Comparison of ENCODE assay signal across 20 cellular contexts in genomic region chr3:139715736-139716135, GRCh38.
A peak's percentile ranks its signal among the peaks of the same experiment; 100 is the strongest.
DNase-seq lines count a peak whose midpoint lies in the region; ATAC-seq and TF ChIP-seq lines count a peak whose summit lies in the region.
"Had no signal": no experiment of that assay in that cellular context is flagged by ENCODE, and none has a peak within 500 bp of the region (broad histone marks: within the 10 kb centered on the region; RNA-seq: fewer than 3 reads in every experiment).

No MANE protein-coding gene starts in this region.

- TF ChIP-seq CTCF in HEK293 (tag by site-specific recombination; IDR thresholded peaks at IDR 0.05) (no peak), epithelial cell of esophagus (IDR thresholded peaks at IDR 0.05; ENCODE audit: insufficient read depth, low read depth, low read length, missing control alignments) (no peak)

- no peaks in the 10 kb centered on the region for H3K9me3 ChIP-seq in HEK293 (ENCODE audit: control insufficient read depth, insufficient read depth, low read depth, low read length)
- H3K9me3 ChIP-seq: A549, Peyer's patch had no signal

- H3K4me3 ChIP-seq in HEK293 (ENCODE audit: low read depth, low read length) (no peak overlapping the region), epithelial cell of esophagus (ENCODE audit: low read length) (no peak overlapping the region)
- H3K4me3 ChIP-seq: A549, Peyer's patch had no signal

- CTCF ChIA-PET in HEK293 (lab: Yijun Ruan, JAX) = interaction anchor here (1.2 kb wide), 1 partner anchor 53 kb away, joined by 3 read pairs; no protein-coding TSS in a partner anchor

- ATAC-seq in GM19397 (IDR thresholded peaks at IDR 0.05; ENCODE audit: unreplicated experiment) = no peak
- ATAC-seq: A549 had no signal

- no peaks in the 10 kb centered on the region for H3K36me3 ChIP-seq in HEK293 (ENCODE audit: control insufficient read depth in 2 of 2, insufficient read depth in 1 of 2, low read length in 2 of 2)
- H3K36me3 ChIP-seq: Peyer's patch had no signal

- POLR2A ChIA-PET in HEK293 (lab: Yijun Ruan, JAX) = no interaction called here

- DNase-seq in COLO668 (lab: John Stamatoyannopoulos, UW; ENCODE audit: unreplicated experiment) = peak; percentile 3
- DNase-seq in NOMO-1 treated with DMSO at 0.1 percent for 48 hours (lab: John Stamatoyannopoulos, UW; ENCODE audit: unreplicated experiment) = peak; percentile 54
- DNase-seq in epithelial cell of esophagus (ENCODE audit: low read depth) = peak; percentile 91
- DNase-seq in stimulated activated CD4-positive, alpha-beta T cell treated with anti-CD3 and anti-CD28 coated beads, Interleukin-2, amount 100 ng/mL, for 48 hours = no peak
- DNase-seq in stimulated activated CD4-positive, alpha-beta T cell treated with anti-CD3 and anti-CD28 coated beads, Interleukin-4, amount 100 ng/mL, for 24 hours = no peak
- no peak for DNase-seq in NCI-H510A treated with DMSO at 0.1 percent for 48 hours (lab: John Stamatoyannopoulos, UW)
- DNase-seq: C1 segment of cervical spinal cord, EL, H7, IMR-90, Karpas-422, NCI-H1436 treated with DMSO at 0.1 percent for 48 hours, NCI-H2029 treated with DMSO at 0.1 percent for 48 hours, NCI-H446 treated with DMSO at 0.1 percent for 48 hours, NCI-H774, Peyer's patch, SHP77 had no signal

- H3K4me1 ChIP-seq in HEK293 (ENCODE audit: control insufficient read depth, insufficient read depth, low read length) = no peaks in the 10 kb centered on the region
- H3K4me1 ChIP-seq: A549, Peyer's patch had no signal

- no peak overlapping the region for H3K27ac ChIP-seq in HEK293 (ENCODE audit: extremely low read depth, low read depth, low read length)
- H3K27ac ChIP-seq: A549, Peyer's patch had no signal

TF ChIP-seq in HEK293, 187 proteins besides CTCF, POLR2A, EP300 and RAD21:
- TF ChIP-seq ZNF121 (tag by site-specific recombination; IDR thresholded peaks at IDR 0.05) (no peak), ZFHX2 (tag by site-specific recombination; conservative IDR thresholded peaks at IDR 0.05) (0 out of 2 replicates have a peak, but pooled peaks have one; percentile 16), ZBTB44 (tag by site-specific recombination; IDR thresholded peaks at IDR 0.05) (no peak), ZNF639 (tag by site-specific recombination; IDR thresholded peaks at IDR 0.05) (no peak), ZNF626 (tag by site-specific recombination; IDR thresholded peaks at IDR 0.05) (no peak)
TF ChIP-seq in HEK293: peak in this region for 1.

Comparison
In these comparisons a context has a peak if more than half of its experiments do, and no peak if none do; other contexts are left out.
1. DNase-seq: peak in COLO668 (single experiment), NOMO-1 treated with DMSO at 0.1 percent for 48 hours (single experiment) and epithelial cell of esophagus (single experiment); none in stimulated activated CD4-positive, alpha-beta T cell treated with anti-CD3 and anti-CD28 coated beads, Interleukin-2, amount 100 ng/mL, for 48 hours (0 of 2), stimulated activated CD4-positive, alpha-beta T cell treated with anti-CD3 and anti-CD28 coated beads, Interleukin-4, amount 100 ng/mL, for 24 hours (single experiment) and NCI-H510A treated with DMSO at 0.1 percent for 48 hours (single experiment).